1 cellular context compared by ENCODE assay signal in the genomic region with DNA sequence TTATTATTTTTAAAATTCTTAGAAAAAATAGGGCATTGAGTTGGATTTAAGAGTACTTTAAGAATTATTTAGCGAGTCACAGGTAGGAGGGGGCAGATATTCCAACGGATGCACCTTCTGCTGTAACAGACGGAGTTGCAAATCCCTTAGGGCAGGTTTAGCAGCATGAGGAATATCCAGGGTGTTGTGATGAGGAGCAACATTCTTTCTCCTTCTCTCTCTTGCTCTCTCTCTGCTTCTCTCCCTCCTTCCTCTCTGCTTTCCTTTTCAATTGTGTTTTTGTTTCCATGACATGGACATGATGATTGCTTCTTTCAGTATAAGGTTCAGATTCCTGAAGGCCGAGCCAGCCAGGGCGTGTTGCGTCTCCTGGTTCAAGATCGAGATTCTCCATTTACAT.
TF ChIP-seq lines count a peak whose summit lies in the region.

No MANE protein-coding gene starts in this region.

TF ChIP-seq in WTC11, 78 proteins besides CTCF, POLR2A, EP300 and RAD21 (continued from another document):
- TF ChIP-seq, protein P1, sequence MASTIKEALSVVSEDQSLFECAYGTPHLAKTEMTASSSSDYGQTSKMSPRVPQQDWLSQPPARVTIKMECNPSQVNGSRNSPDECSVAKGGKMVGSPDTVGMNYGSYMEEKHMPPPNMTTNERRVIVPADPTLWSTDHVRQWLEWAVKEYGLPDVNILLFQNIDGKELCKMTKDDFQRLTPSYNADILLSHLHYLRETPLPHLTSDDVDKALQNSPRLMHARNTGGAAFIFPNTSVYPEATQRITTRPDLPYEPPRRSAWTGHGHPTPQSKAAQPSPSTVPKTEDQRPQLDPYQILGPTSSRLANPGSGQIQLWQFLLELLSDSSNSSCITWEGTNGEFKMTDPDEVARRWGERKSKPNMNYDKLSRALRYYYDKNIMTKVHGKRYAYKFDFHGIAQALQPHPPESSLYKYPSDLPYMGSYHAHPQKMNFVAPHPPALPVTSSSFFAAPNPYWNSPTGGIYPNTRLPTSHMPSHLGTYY (CRISPR knock-in tag; IDR thresholded peaks at IDR 0.05) = no peak
TF ChIP-seq in WTC11: peak in this region for 0.
